In the genomic region with DNA sequence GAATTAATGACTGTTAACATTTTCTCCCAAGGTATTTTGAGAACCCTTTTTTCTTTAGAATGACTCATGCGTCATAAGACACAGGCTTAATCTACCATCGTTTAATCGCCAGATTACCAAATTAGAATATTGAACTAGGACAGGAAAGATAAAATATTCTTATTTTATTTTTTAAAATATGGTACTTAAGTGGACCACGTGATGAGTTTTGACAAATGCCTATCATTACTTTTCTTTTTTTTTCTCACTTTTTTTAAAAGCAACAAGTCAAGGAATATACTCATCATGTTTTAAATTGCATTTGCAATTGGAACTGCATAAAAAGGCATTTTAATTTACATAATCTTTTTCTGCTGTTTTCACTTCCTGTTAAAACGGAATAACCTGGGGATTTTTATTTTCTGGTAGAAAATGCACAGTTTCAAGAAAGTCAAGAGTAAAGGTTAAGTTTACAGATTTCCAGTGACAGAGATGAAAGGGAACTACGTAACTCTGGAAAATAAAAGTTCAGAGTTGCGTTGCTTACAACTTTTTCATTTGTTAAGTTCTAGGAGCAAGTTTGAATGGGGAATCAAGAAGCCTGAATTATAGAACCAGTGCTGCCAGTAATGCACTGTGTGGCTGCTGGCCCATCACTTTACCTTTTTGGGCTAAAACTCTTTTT, we compare ENCODE assay signal across 13 cellular contexts. TPM values are rescaled to one million over a fixed set of nuclear protein-coding genes. Genes with fewer than 3 reads are reported as not detected.
DNase-seq lines count a peak whose midpoint lies in the region; ATAC-seq, FAIRE-seq and TF ChIP-seq lines count a peak whose summit lies in the region.
"Had no signal": no experiment of that assay in that cellular context is flagged by ENCODE, and none has a peak within 500 bp of the region (broad histone marks: within the 10 kb centered on the region; RNA-seq: fewer than 3 reads in every experiment).

No MANE protein-coding gene starts in this region.

- H3K27ac Mint-ChIP-seq in CD14-positive monocyte = peak overlapping the region in 5 of 7 donors; percentile 14 to 62 (median 40)
- H3K27ac Mint-ChIP-seq: brain, WTC11 had no signal

- H3K4me2 ChIP-seq in GM12878 (ENCODE audit: control insufficient read depth, insufficient read depth) = peak overlapping the region; percentile 64

- peaks cover 2 to 8% of the 10 kb centered on the region in 2 experiments for H3K36me3 ChIP-seq in GM12878 (ENCODE audit: control insufficient read depth in 2 of 2, insufficient read depth in 2 of 2, low read length in 1 of 2)
- H3K36me3 ChIP-seq in H7 (replicated peaks; ENCODE audit: control insufficient read depth, insufficient read depth, low read length) = no peaks in the 10 kb centered on the region

- SMC1A ChIA-PET in GM12878 (lab: Charles Lee; ENCODE audit: uncharacterized antibody, unreplicated experiment) = interaction anchor here (0.7 kb wide), 1 partner anchor 25 kb away, joined by 4 read pairs; no protein-coding TSS in a partner anchor

- H3K9me3 Mint-ChIP-seq in CD14-positive monocyte = no peaks in the 10 kb centered on the region
- H3K9me3 Mint-ChIP-seq: brain, WTC11 had no signal

- no TSS peak for BruUV-seq in GM12878 (replicated peaks; lab: Mats Ljungman, UMichigan)

- H3K27me3 ChIP-seq in GM12878 (replicated peaks in 1 of 2; ENCODE audit: control insufficient read depth in 2 of 2, insufficient read depth in 2 of 2, low read length in 1 of 2) (no peaks in the 10 kb centered on the region), H7 (ENCODE audit: control insufficient read depth, insufficient read depth, low read length) (no peaks in the 10 kb centered on the region)

- H3K9ac ChIP-seq in GM12878 (ENCODE audit: control insufficient read depth, insufficient read depth, low read length) = peak overlapping the region; percentile 3; the same call in 1 of the 2 replicates

- DNase-seq in CD14-positive monocyte (ENCODE audit: low spot score) = no peak
- no peak for DNase-seq in GM19239 (ENCODE audit: insufficient read length, low spot score)
- no peak for DNase-seq in GM12878 (ENCODE audit: low read depth, low spot score)
- DNase-seq in H7 = no peak
- DNase-seq in HEK293T (ENCODE audit: extremely low spot score) = no peak
- no peak for DNase-seq in stimulated activated CD4-positive, alpha-beta T cell treated with anti-CD3 and anti-CD28 coated beads, Interleukin-12 subunit alpha, Interleukin-12 subunit beta, amount 100 ng/mL, for 4 hours
- no peak for DNase-seq in DMS153 treated with DMSO at 0.1 percent for 48 hours (lab: John Stamatoyannopoulos, UW; ENCODE audit: unreplicated experiment)
- DNase-seq: NCI-H1436 treated with DMSO at 0.1 percent for 48 hours had no signal

- ATAC-seq in HG03378 (IDR thresholded peaks at IDR 0.05; ENCODE audit: unreplicated experiment) (peak; percentile 53), GM12878 (peak; percentile 55)
- ATAC-seq: Panc1, WTC11 had no signal

- no peaks in the 10 kb centered on the region for H3K9me3 ChIP-seq in GM12878 (replicated peaks; ENCODE audit: control insufficient read depth, insufficient read depth, low read length)

- POLR2A ChIA-PET in GM12878 (lab: Charles Lee) (no interaction called here), HEK293T (lab: Yijun Ruan, JAX) (no interaction called here)

- TF ChIP-seq EP300 in GM12878 (IDR thresholded peaks at IDR 0.05; ENCODE audit: borderline replicate concordance in 1 of 2, control insufficient read depth in 1 of 2, low read depth in 2 of 2, low read length in 2 of 2) = peak in 1 of 2 experiments; percentile 60; a peak in 1 of 4 replicates

- H2AFZ ChIP-seq in GM12878 (ENCODE audit: control insufficient read depth, low read depth, low read length) = no peak overlapping the region; the same call in 1 of the 2 replicates

- no peak for TF ChIP-seq POLR2A in GM12878 (IDR thresholded peaks at IDR 0.05; ENCODE audit: low read depth, low read length)

- H3K27me3 Mint-ChIP-seq in CD14-positive monocyte (ENCODE audit: low read depth in 3 of 3) = peaks cover 0 to 3% (median 3%) of the 10 kb centered on the region in 3 donors
- H3K27me3 Mint-ChIP-seq: brain had no signal

- intact Hi-C loops in CD14-positive monocyte (cut with micrococcal nuclease) = no loop called here
- intact Hi-C loops in GM12878 (cut with micrococcal nuclease; ENCODE audit: unreplicated experiment) = loop anchor here (2.0 kb wide), 1 partner anchor 21 kb away; no protein-coding TSS in a partner anchor

- TF ChIP-seq CTCF in CD14-positive monocyte (IDR thresholded peaks at IDR 0.05) (no peak), GM12878 (IDR thresholded peaks at IDR 0.05 in 2 of 3, conservative IDR thresholded peaks at IDR 0.05 in 1 of 3; ENCODE audit: control insufficient read depth in 2 of 3, extremely low read depth in 1 of 3, insufficient read depth in 1 of 3, low read depth in 3 of 3, low read length in 3 of 3) (no peak)

- no peaks in the 10 kb centered on the region for H4K20me1 ChIP-seq in GM12878 (ENCODE audit: control insufficient read depth, insufficient read depth)

- WGBS in GM12878 (ENCODE audit: insufficient coverage, insufficient replicate concordance, low lambda C conversion rate, missing lambda C conversion rate) = 1% methylated on average over 7 of the region's 7 CpGs

- H3K4me1 ChIP-seq in GM12878 (ENCODE audit: control insufficient read depth, insufficient read depth, low read length) = peaks cover 45% of the 10 kb centered on the region

- no peak overlapping the region for H3K4me3 Mint-ChIP-seq in CD14-positive monocyte
- H3K4me3 Mint-ChIP-seq: brain, WTC11 had no signal

- in situ Hi-C loops in GM12878 (cut with MboI) = no loop called here

- RAD21 ChIA-PET in GM12878 (lab: Charles Lee; ENCODE audit: unreplicated experiment) = interaction anchor here (1.0 kb wide), 1 partner anchor 22 kb away, joined by 4 read pairs; no protein-coding TSS in a partner anchor

- peaks cover 20 to 27% of the 10 kb centered on the region in 2 donors for H3K36me3 Mint-ChIP-seq in CD14-positive monocyte

- H3K4me3 ChIP-seq in GM12878 (peak overlapping the region; percentile 40; the same call in 1 of the 2 replicates), H7 (ENCODE audit: insufficient read depth, low read depth, low read length) (no peak overlapping the region)
- H3K4me3 ChIP-seq: lung had no signal

- CTCF ChIA-PET in GM12878 (lab: Yijun Ruan, JAX) = no interaction called here
- CTCF ChIA-PET in HEK293T (lab: Yijun Ruan, JAX) = no interaction called here

- peaks cover 35% of the 10 kb centered on the region for H3K4me1 Mint-ChIP-seq in CD14-positive monocyte

- no peak for TF ChIP-seq RAD21 in GM12878 (IDR thresholded peaks at IDR 0.05; ENCODE audit: insufficient read depth, low read depth, low read length)

- FAIRE-seq in GM19239 (lab: Jason Lieb, UNC) = peak; percentile 42
- peak; percentile 35 for FAIRE-seq in GM12878 (lab: Jason Lieb, UNC)

- H3K79me2 ChIP-seq in GM12878 (ENCODE audit: control insufficient read depth, insufficient read depth, low read length) = peaks cover 28% of the 10 kb centered on the region

- peak overlapping the region; percentile 64 for H3K27ac ChIP-seq in GM12878 (ENCODE audit: control insufficient read depth, insufficient read depth)

TF ChIP-seq in HEK293T, 16 proteins besides CTCF, POLR2A, EP300 and RAD21 (continues in another document):
- no peak for TF ChIP-seq ARNT (IDR thresholded peaks at IDR 0.05)
- no peak for TF ChIP-seq SP1 (IDR thresholded peaks at IDR 0.05)
- no peak for TF ChIP-seq TARDBP (IDR thresholded peaks at IDR 0.05)
- no peak for TF ChIP-seq FOXM1 (IDR thresholded peaks at IDR 0.05; ENCODE audit: borderline replicate concordance)
- TF ChIP-seq BHLHE40 (IDR thresholded peaks at IDR 0.05; ENCODE audit: borderline replicate concordance) = no peak

RNA-seq across cellular contexts. Expression of a gene that starts 23.6 kb away (rescaled TPM):
- polyA plus RNA-seq in CD14-positive monocyte (10 to 100 TPM; 24.6 to 43.5 TPM), GM12878 (2011; rRNA removed) (42.3 and 51.5 TPM in 2 replicates), GM12878 (2014; fragmentation: Illumina TruSeq; extraction: Trizol) (33.7 and 37.2 TPM in 2 replicates), GM12878 (2014; fragmentation: Nextera tagmentation; extraction: Ambion mirVana) (10 to 100 TPM in 1 of 2 experiments, 1 to 10 TPM in 1; 6.1 to 14.2 TPM), GM12878 (2014; rRNA removed) (41.4 and 43.0 TPM in 2 replicates), GM12878 (2016; fragmentation: Nextera tagmentation; extraction: Ambion mirVana) (10 to 100 TPM in 1 of 2 experiments, 1 to 10 TPM in 1; 3.3 to 16.3 TPM)
- 14.5 and 16.2 TPM in 2 replicates for total RNA-seq in GM12878 (2013; cell fraction: nucleolus; rRNA removed)
- total RNA-seq in GM12878 (2014; rRNA removed) (41.4 and 47.0 TPM in 2 replicates), GM12878 (2014; rRNA removed; fragmentation: Illumina TruSeq; extraction: Trizol) (26.9 and 27.8 TPM in 2 replicates), GM12878 (2021) (31.7 and 38.0 TPM in 2 replicates)
- 8.3 TPM for polyA plus RNA-seq in GM12878 (2011; ENCODE audit: low read depth)
- 77.7 and 114 TPM in 2 replicates for polyA plus RNA-seq in GM12878 (2011; cell fraction: cytosol; rRNA removed)
- 83.3 and 88.1 TPM in 2 replicates for polyA plus RNA-seq in GM12878 (2011; cell fraction: nucleus; rRNA removed)
- polyA plus RNA-seq in GM12878 (2012) = 13.3 and 27.8 TPM in 2 replicates
- polyA minus RNA-seq in GM12878 (2011; rRNA and poly(A)+ RNA removed) = 59.1 and 114 TPM in 2 replicates
- polyA minus RNA-seq in GM12878 (2011; cell fraction: cytosol; rRNA and poly(A)+ RNA removed) = 28.7 and 37.3 TPM in 2 replicates
- polyA minus RNA-seq in GM12878 (2011; cell fraction: nucleus; rRNA and poly(A)+ RNA removed) = 13.7 and 23.2 TPM in 2 replicates
- total RNA-seq in H7 (2014; rRNA removed; shearing (Covaris generic)) = 35.8 and 54.8 TPM in 2 replicates

RNA-seq across cellular contexts. Expression of a gene that starts 35.6 kb away (rescaled TPM):
- polyA plus RNA-seq in CD14-positive monocyte = not detected
- not detected in 2 replicates for total RNA-seq in GM12878 (2013; cell fraction: nucleolus; rRNA removed)
- 0.06 TPM in 1 of 2 replicates, not detected in the other for total RNA-seq in GM12878 (2014; rRNA removed)
- total RNA-seq in GM12878 (2014; rRNA removed; fragmentation: Illumina TruSeq; extraction: Trizol) = 0.04 and 0.09 TPM in 2 replicates
- 0.40 TPM in 1 of 2 replicates, not detected in the other for total RNA-seq in GM12878 (2021)
- not detected for polyA plus RNA-seq in GM12878 (2011; ENCODE audit: low read depth)
- polyA plus RNA-seq in GM12878 (2011; rRNA removed) = not detected in 2 replicates
- 0.18 TPM in 1 of 2 replicates, not detected in the other for polyA plus RNA-seq in GM12878 (2011; cell fraction: cytosol; rRNA removed)
- 0.25 TPM in 1 of 2 replicates, not detected in the other for polyA plus RNA-seq in GM12878 (2011; cell fraction: nucleus; rRNA removed)
- polyA plus RNA-seq in GM12878 (2012) = 0.09 TPM in 1 of 2 replicates, not detected in the other
- not detected in 2 replicates for polyA plus RNA-seq in GM12878 (2014; fragmentation: Illumina TruSeq; extraction: Trizol)
- under 1 TPM in 1 of 2 experiments, not detected in 1; 0.40 TPM for polyA plus RNA-seq in GM12878 (2014; fragmentation: Nextera tagmentation; extraction: Ambion mirVana)
- polyA plus RNA-seq in GM12878 (2014; rRNA removed) = not detected in 2 replicates
- under 1 TPM in 1 of 2 experiments, not detected in 1; 0.39 TPM for polyA plus RNA-seq in GM12878 (2016; fragmentation: Nextera tagmentation; extraction: Ambion mirVana)
- polyA minus RNA-seq in GM12878 (2011; rRNA and poly(A)+ RNA removed) = not detected in 2 replicates
- polyA minus RNA-seq in GM12878 (2011; cell fraction: cytosol; rRNA and poly(A)+ RNA removed) = 0.42 TPM in 1 of 2 replicates, not detected in the other
- polyA minus RNA-seq in GM12878 (2011; cell fraction: nucleus; rRNA and poly(A)+ RNA removed) = 0.12 TPM in 1 of 2 replicates, not detected in the other
- 0.17 TPM in 1 of 2 replicates, not detected in the other for total RNA-seq in H7 (2014; rRNA removed; shearing (Covaris generic))
- polyA plus RNA-seq: lung had no signal
